ENCODE assay signal across 19 cellular contexts in the genomic region with DNA sequence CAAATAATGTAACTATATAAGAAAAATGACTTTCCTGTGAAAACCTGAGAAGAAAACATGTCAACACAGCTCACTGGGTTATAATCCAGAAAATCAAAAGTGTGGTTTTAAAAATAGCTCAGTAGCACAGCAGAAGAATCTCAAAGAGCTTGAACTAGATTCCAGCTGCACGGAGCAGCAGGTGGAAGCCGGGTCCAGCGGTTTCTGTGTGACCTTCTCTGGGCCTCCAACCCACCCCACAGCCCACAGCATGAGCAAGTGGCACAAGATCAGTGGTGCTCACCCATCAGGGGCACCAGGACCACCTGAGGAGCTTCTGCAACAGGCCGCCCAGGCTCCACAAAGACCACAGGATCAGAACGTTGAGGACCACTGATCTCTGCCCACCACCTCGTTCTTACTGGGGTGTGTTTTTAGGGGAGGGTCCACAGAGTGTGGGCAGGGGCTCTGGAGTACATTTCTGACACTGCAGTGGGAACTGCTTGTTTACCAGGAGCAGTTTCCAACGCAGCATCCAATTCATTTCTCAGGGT.
"Had no signal": no experiment of that assay in that cellular context is flagged by ENCODE, and none has a peak within 500 bp of the region (broad histone marks: within the 10 kb centered on the region; RNA-seq: fewer than 3 reads in every experiment).

No MANE protein-coding gene starts in this region.

- ATAC-seq: left cardiac atrium; mucosa of descending colon; natural killer cell; right lobe of liver; stimulated activated naive B cell treated with anti-CD40 and anti-IgM and Interleukin-4, amounts not matched to agents 10 μg/mL and 1 μg/mL and 100 μg/mL, for 72 hours; stimulated activated naive CD8-positive, alpha-beta T cell treated with anti-CD3 and anti-CD28 coated beads, Interleukin-15, amount 100 ng/mL, for 72 hours had no signal

- H3K36me3 ChIP-seq: colonic mucosa, ovary, right lobe of liver, thoracic aorta, transverse colon had no signal

- H3K4me3 ChIP-seq: colonic mucosa, hepatocyte, mucosa of descending colon, ovary, right lobe of liver, skin epidermis, thoracic aorta, transverse colon had no signal

- H3K27me3 ChIP-seq: colonic mucosa, hepatocyte, ovary, right lobe of liver, transverse colon had no signal

- DNase-seq: colonic mucosa; dermis blood vessel endothelial cell; foreskin melanocyte; kidney; left cardiac atrium; mammary epithelial cell; mucosa of descending colon; natural killer cell; nucleus accumbens; ovary; right lobe of liver; stimulated activated CD4-positive, alpha-beta T cell treated with anti-CD3 and anti-CD28 coated beads, Interleukin-2, amount 100 ng/mL, for 24 hours; stimulated activated CD4-positive, alpha-beta T cell treated with anti-CD3 and anti-CD28 coated beads, Interleukin-4, amount 100 ng/mL, for 4 hours; stimulated activated naive B cell treated with anti-CD40 and anti-IgM and Interleukin-4, amounts not matched to agents 10 μg/mL and 1 μg/mL and 100 μg/mL, for 72 hours; stimulated activated naive CD8-positive, alpha-beta T cell treated with anti-CD3 and anti-CD28 coated beads, Interleukin-15, amount 100 ng/mL, for 72 hours; transverse colon had no signal

- H3K4me1 ChIP-seq: colonic mucosa, right lobe of liver, transverse colon had no signal

- FAIRE-seq: kidney had no signal

- H3K27ac ChIP-seq: colonic mucosa, hepatocyte, ovary, right lobe of liver, skin epidermis, thoracic aorta, transverse colon had no signal

- H3K9me3 ChIP-seq: colonic mucosa, mucosa of descending colon, ovary, right lobe of liver, thoracic aorta, transverse colon had no signal
